Comparison of ENCODE assay signal across 10 cellular contexts in the genomic region with DNA sequence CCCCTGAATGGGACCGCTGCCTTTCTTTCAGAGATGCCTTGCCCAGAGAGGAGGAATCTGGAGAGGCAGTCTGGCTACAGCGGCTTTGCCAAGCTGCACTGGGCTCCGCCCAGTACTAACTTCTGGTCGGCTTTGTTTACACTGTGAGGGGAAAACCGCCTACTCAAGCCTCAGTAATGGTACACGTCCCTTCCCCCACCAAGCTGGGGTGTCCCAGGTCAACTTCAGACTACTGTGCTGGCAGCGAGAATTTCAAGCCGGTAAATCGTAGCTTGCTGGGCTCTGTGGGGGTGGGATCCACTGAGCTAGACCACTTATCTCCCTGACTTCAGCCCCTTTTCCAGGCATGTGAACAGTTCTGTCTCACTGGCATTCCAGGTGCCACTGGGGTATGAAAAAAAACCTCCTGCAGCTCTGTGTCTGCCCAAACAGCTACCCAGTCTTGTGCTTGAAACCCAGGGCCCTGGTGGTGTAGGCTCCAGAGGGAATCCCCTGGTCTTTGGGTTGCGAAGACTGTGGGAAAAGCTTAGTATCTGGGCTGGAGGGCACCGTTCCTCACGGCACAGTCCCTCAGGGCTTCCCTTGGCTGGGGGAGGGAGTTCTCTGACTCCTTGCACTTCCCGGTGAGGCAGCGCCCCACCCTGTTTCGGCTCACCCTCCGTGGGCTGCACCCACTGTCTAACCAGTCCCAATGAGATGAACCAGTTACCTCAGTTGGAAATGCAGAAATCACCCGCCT.
DNase-seq lines count a peak whose midpoint lies in the region; ATAC-seq and TF ChIP-seq lines count a peak whose summit lies in the region.
"Had no signal": no experiment of that assay in that cellular context is flagged by ENCODE, and none has a peak within 500 bp of the region (broad histone marks: within the 10 kb centered on the region; RNA-seq: fewer than 3 reads in every experiment).

No MANE protein-coding gene starts in this region.

- H3K9me3 ChIP-seq in HEK293 (ENCODE audit: control insufficient read depth, insufficient read depth, low read depth, low read length) (no peaks in the 10 kb centered on the region), right lobe of liver (no peaks in the 10 kb centered on the region)

- no peak for TF ChIP-seq CTCF in 22Rv1 (IDR thresholded peaks at IDR 0.05)
- TF ChIP-seq CTCF in HEK293 (tag by site-specific recombination; IDR thresholded peaks at IDR 0.05), result peak; percentile 29; the same call in 1 of the 2 replicates
- TF ChIP-seq CTCF in right lobe of liver (IDR thresholded peaks at IDR 0.05), result no peak
- TF ChIP-seq CTCF in MCF 10A (IDR thresholded peaks at IDR 0.05; ENCODE audit: unreplicated experiment), result no peak

- no TSS peak for BruUV-seq in MCF 10A (replicated peaks; lab: Mats Ljungman, UMichigan)

- H3K4me1 ChIP-seq in HEK293 (ENCODE audit: control insufficient read depth, insufficient read depth, low read length) (no peaks in the 10 kb centered on the region; the same call in 1 of the 2 replicates), right lobe of liver (peaks cover 0 to 4% (median 0%) of the 10 kb centered on the region in 4 donors)

- intact Hi-C loops in right lobe of liver (cut with DNase I) (no loop called here), MCF 10A (cut with micrococcal nuclease) (no loop called here)

- no peaks in the 10 kb centered on the region for H3K27me3 Mint-ChIP-seq in MCF 10A (ENCODE audit: insufficient read depth, unreplicated experiment)
- H3K27me3 Mint-ChIP-seq: CD4-positive, alpha-beta T cell had no signal

- no peak overlapping the region for H3K4me3 Mint-ChIP-seq in MCF 10A (ENCODE audit: unreplicated experiment)
- H3K4me3 Mint-ChIP-seq: CD4-positive, alpha-beta T cell had no signal

- H3K9me3 Mint-ChIP-seq in MCF 10A (ENCODE audit: unreplicated experiment), result peaks cover 23% of the 10 kb centered on the region

- no peak for TF ChIP-seq POLR2A in right lobe of liver (IDR thresholded peaks at IDR 0.05)

- H3K27me3 ChIP-seq in right lobe of liver, result no peaks in the 10 kb centered on the region

- POLR2A ChIA-PET in HEK293 (lab: Yijun Ruan, JAX), result no interaction called here
- POLR2A ChIA-PET in MCF 10A (lab: Yijun Ruan, JAX), result interaction anchor here (0.6 kb wide), 1 partner anchor 541 kb away, joined by 3 read pairs; no protein-coding TSS in a partner anchor

- DNase-seq in dedifferentiated amniotic fluid mesenchymal stem cell (ENCODE audit: extremely low spot score), result peak; percentile 19
- DNase-seq in right lobe of liver, result peak; percentile 59 to 77 (median 71)
- no peak for DNase-seq in stimulated activated CD4-positive, alpha-beta T cell treated with anti-CD3 and anti-CD28 coated beads, Interleukin-4, amount 100 ng/mL, for 1 hour
- DNase-seq in NCI-H345 (lab: John Stamatoyannopoulos, UW), result no peak
- no peak for DNase-seq in MCF 10A (ENCODE audit: unreplicated experiment)
- DNase-seq: activated naive CD4-positive, alpha-beta T cell; CD4-positive, alpha-beta T cell had no signal

- H3K36me3 Mint-ChIP-seq in MCF 10A (ENCODE audit: insufficient read depth, unreplicated experiment), result peaks cover 8% of the 10 kb centered on the region

- H3K4me1 Mint-ChIP-seq in MCF 10A (ENCODE audit: insufficient read depth, unreplicated experiment), result peaks cover 4% of the 10 kb centered on the region

- WGBS in right lobe of liver (ENCODE audit: insufficient coverage, low coverage, low lambda C conversion rate, missing lambda C conversion rate), result 46% methylated on average over 5 of the region's 17 CpGs

- peak; percentile 93 to 100 (median 98) for ATAC-seq in right lobe of liver
- no peak for ATAC-seq in GM21381 (IDR thresholded peaks at IDR 0.05; ENCODE audit: unreplicated experiment)

- CTCF ChIA-PET in HEK293 (lab: Yijun Ruan, JAX), result interaction anchor here (0.6 to 1.7 kb wide), 7 partner anchors 9 to 544 kb away, joined by 3 to 6 read pairs (median 3); no protein-coding TSS in a partner anchor
- CTCF ChIA-PET in MCF 10A (lab: Yijun Ruan, JAX), result interaction anchor here (0.6 to 1.6 kb wide), 3 partner anchors 19 to 543 kb away, joined by 3 to 7 read pairs (median 3); no protein-coding TSS in a partner anchor

- peak overlapping the region; percentile 56 for H3K27ac ChIP-seq in 22Rv1
- peak overlapping the region; percentile 68 for H3K27ac ChIP-seq in HEK293 (ENCODE audit: extremely low read depth, low read depth, low read length)
- H3K27ac ChIP-seq in right lobe of liver, result no peak overlapping the region

- no peak overlapping the region for H3K27ac Mint-ChIP-seq in MCF 10A (ENCODE audit: low read depth, unreplicated experiment)
- H3K27ac Mint-ChIP-seq: CD4-positive, alpha-beta T cell had no signal

- H3K36me3 ChIP-seq in HEK293 (ENCODE audit: control insufficient read depth in 2 of 2, insufficient read depth in 1 of 2, low read length in 2 of 2) (no peaks in the 10 kb centered on the region), right lobe of liver (no peaks in the 10 kb centered on the region)

- H3K4me3 ChIP-seq in HEK293 (ENCODE audit: low read depth, low read length), result peak overlapping the region; percentile 26
- H3K4me3 ChIP-seq in right lobe of liver, result peak overlapping the region in 1 of 3 donors; percentile 21

TF ChIP-seq in HEK293, 187 proteins besides CTCF, POLR2A, EP300 and RAD21 (continues in another document):
- TF ChIP-seq IKZF3 (tag by site-specific recombination; IDR thresholded peaks at IDR 0.05), result no peak
- TF ChIP-seq, protein P1, sequence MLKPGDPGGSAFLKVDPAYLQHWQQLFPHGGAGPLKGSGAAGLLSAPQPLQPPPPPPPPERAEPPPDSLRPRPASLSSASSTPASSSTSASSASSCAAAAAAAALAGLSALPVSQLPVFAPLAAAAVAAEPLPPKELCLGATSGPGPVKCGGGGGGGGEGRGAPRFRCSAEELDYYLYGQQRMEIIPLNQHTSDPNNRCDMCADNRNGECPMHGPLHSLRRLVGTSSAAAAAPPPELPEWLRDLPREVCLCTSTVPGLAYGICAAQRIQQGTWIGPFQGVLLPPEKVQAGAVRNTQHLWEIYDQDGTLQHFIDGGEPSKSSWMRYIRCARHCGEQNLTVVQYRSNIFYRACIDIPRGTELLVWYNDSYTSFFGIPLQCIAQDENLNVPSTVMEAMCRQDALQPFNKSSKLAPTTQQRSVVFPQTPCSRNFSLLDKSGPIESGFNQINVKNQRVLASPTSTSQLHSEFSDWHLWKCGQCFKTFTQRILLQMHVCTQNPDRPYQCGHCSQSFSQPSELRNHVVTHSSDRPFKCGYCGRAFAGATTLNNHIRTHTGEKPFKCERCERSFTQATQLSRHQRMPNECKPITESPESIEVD (tag by site-specific recombination; IDR thresholded peaks at IDR 0.05), result peak; percentile 35; the same call in 1 of the 2 replicates
- TF ChIP-seq ZBTB17 (tag by site-specific recombination; IDR thresholded peaks at IDR 0.05), result peak; percentile 56; the same call in 1 of the 2 replicates
- TF ChIP-seq, protein P2, sequence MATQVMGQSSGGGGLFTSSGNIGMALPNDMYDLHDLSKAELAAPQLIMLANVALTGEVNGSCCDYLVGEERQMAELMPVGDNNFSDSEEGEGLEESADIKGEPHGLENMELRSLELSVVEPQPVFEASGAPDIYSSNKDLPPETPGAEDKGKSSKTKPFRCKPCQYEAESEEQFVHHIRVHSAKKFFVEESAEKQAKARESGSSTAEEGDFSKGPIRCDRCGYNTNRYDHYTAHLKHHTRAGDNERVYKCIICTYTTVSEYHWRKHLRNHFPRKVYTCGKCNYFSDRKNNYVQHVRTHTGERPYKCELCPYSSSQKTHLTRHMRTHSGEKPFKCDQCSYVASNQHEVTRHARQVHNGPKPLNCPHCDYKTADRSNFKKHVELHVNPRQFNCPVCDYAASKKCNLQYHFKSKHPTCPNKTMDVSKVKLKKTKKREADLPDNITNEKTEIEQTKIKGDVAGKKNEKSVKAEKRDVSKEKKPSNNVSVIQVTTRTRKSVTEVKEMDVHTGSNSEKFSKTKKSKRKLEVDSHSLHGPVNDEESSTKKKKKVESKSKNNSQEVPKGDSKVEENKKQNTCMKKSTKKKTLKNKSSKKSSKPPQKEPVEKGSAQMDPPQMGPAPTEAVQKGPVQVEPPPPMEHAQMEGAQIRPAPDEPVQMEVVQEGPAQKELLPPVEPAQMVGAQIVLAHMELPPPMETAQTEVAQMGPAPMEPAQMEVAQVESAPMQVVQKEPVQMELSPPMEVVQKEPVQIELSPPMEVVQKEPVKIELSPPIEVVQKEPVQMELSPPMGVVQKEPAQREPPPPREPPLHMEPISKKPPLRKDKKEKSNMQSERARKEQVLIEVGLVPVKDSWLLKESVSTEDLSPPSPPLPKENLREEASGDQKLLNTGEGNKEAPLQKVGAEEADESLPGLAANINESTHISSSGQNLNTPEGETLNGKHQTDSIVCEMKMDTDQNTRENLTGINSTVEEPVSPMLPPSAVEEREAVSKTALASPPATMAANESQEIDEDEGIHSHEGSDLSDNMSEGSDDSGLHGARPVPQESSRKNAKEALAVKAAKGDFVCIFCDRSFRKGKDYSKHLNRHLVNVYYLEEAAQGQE (tag by site-specific recombination; IDR thresholded peaks at IDR 0.05), result no peak
- TF ChIP-seq ZSCAN30 (tag by site-specific recombination; IDR thresholded peaks at IDR 0.05), result peak; percentile 18
- TF ChIP-seq ZNF510 (tag by site-specific recombination; IDR thresholded peaks at IDR 0.05; ENCODE audit: insufficient replicate concordance), result peak; percentile 36
- TF ChIP-seq MZF1 (tag by site-specific recombination; IDR thresholded peaks at IDR 0.05; ENCODE audit: borderline replicate concordance), result 0 out of 2 replicates have a peak, but pooled peaks have one; percentile 25
- peak; percentile 69; the same call in 1 of the 2 replicates for TF ChIP-seq ZNF561 (tag by site-specific recombination; IDR thresholded peaks at IDR 0.05; ENCODE audit: borderline replicate concordance)
- peak; percentile 12 for TF ChIP-seq SETDB1 (IDR thresholded peaks at IDR 0.05; ENCODE audit: insufficient read length, low read length)
- peak; percentile 73 for TF ChIP-seq ZNF677 (tag by site-specific recombination; IDR thresholded peaks at IDR 0.05)
- no peak for TF ChIP-seq KLF9 (tag by site-specific recombination; IDR thresholded peaks at IDR 0.05; ENCODE audit: low read depth)
- TF ChIP-seq KLF1 (tag by site-specific recombination; IDR thresholded peaks at IDR 0.05), result 0 out of 2 replicates have a peak, but pooled peaks have one; percentile 4
- TF ChIP-seq, protein P3, sequence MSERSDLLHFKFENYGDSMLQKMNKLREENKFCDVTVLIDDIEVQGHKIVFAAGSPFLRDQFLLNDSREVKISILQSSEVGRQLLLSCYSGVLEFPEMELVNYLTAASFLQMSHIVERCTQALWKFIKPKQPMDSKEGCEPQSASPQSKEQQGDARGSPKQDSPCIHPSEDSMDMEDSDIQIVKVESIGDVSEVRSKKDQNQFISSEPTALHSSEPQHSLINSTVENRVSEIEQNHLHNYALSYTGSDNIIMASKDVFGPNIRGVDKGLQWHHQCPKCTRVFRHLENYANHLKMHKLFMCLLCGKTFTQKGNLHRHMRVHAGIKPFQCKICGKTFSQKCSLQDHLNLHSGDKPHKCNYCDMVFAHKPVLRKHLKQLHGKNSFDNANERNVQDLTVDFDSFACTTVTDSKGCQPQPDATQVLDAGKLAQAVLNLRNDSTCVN (tag by site-specific recombination; optimal IDR thresholded peaks at IDR 0.05), result no peak
- peak; percentile 53 for TF ChIP-seq ZBTB8A (tag by site-specific recombination; IDR thresholded peaks at IDR 0.05)

Comparison
In these comparisons a context has a peak if more than half of its experiments do, and no peak if none do; other contexts are left out.
1. H3K27ac ChIP-seq: peak in 22Rv1 (single experiment) and HEK293 (single experiment); none in right lobe of liver (0 of 3).
2. DNase-seq: peak in dedifferentiated amniotic fluid mesenchymal stem cell (single experiment) and right lobe of liver (3 of 3); none in stimulated activated CD4-positive, alpha-beta T cell treated with anti-CD3 and anti-CD28 coated beads, Interleukin-4, amount 100 ng/mL, for 1 hour (single experiment), NCI-H345 (single experiment) and MCF 10A (single experiment).